Comparison of ENCODE assay signal across 27 cellular contexts in the genomic region with DNA sequence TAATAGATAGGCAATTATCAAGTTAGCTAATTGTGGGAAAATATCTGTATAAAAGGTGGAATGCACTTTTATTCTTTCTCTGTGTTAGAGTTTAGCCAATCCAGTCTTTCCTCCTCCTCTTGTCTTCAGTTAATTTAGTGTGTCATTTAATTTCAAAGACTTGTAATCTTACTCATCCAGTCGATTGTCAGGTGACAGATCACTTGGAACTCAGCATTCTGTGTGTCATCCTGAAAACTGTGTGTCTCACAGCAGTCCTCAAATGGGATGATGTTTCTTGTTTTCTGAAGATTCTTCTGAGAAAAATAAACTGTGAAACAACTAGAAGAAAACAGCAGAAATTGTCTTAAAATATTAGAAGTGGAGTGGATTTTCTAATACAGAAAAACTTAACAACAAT. TPM values are rescaled to one million over a fixed set of nuclear protein-coding genes. Genes with fewer than 3 reads are reported as not detected.
"Had no signal": no experiment of that assay in that cellular context is flagged by ENCODE, and none has a peak within 500 bp of the region (broad histone marks: within the 10 kb centered on the region; RNA-seq: fewer than 3 reads in every experiment).

No MANE protein-coding gene starts in this region.

- DNase-seq: colonic mucosa; dermis blood vessel endothelial cell; erythroblast; gastrocnemius medialis; heart right ventricle; hypothalamus; kidney glomerular epithelial cell; natural killer cell; posterior cingulate gyrus; sigmoid colon; stimulated activated CD4-positive, alpha-beta T cell treated with anti-CD3 and anti-CD28 coated beads, Interleukin-2, amount 100 ng/mL, for 24 hours; stimulated activated CD4-positive, alpha-beta T cell treated with anti-CD3 and anti-CD28 coated beads, Interleukin-4, amount 100 ng/mL, for 4 hours; stimulated activated naive CD4-positive, alpha-beta T cell; stomach; substantia nigra; transverse colon had no signal

- FAIRE-seq: islet of Langerhans had no signal

- H3K4me1 ChIP-seq: colonic mucosa, gastrocnemius medialis, heart right ventricle, right atrium auricular region, sigmoid colon, stomach had no signal

- H3K9me3 ChIP-seq: colonic mucosa, gastrocnemius medialis, right atrium auricular region, sigmoid colon, stomach, thoracic aorta, transverse colon had no signal

- ATAC-seq: gastrocnemius medialis, heart right ventricle, left lobe of liver, natural killer cell had no signal

- H3K27me3 ChIP-seq: colonic mucosa, gastrocnemius medialis, right atrium auricular region had no signal

- H3K36me3 ChIP-seq: colonic mucosa, gastrocnemius medialis, heart right ventricle, right atrium auricular region, sigmoid colon, stomach, thoracic aorta, transverse colon had no signal

- H3K27ac ChIP-seq: colonic mucosa, gastrocnemius medialis, heart right ventricle, right atrium auricular region, sigmoid colon, skin epidermis, stomach, thoracic aorta, transverse colon had no signal

- H3K4me3 ChIP-seq: colonic mucosa, gastrocnemius medialis, heart right ventricle, right atrium auricular region, sigmoid colon, skin epidermis, stomach, thoracic aorta, transverse colon had no signal

RNA-seq across cellular contexts. Expression of gene KRTAP4-1, which starts 0.3 kb away (rescaled TPM):
- total RNA-seq: dermis blood vessel endothelial cell, gastrocnemius medialis, heart right ventricle, left lobe of liver, mesothelial cell of epicardium, mucosa of gallbladder, myocyte, natural killer cell, neural crest cell, osteocyte, right atrium auricular region, sigmoid colon, stomach, thoracic aorta, ureter had no signal
- polyA plus RNA-seq: heart right ventricle, stomach had no signal

RNA-seq across cellular contexts. Expression of gene KRTAP9-1, which starts 4.7 kb away (rescaled TPM):
- total RNA-seq: colonic mucosa, dermis blood vessel endothelial cell, gastrocnemius medialis, heart right ventricle, left lobe of liver, mesothelial cell of epicardium, mucosa of gallbladder, myocyte, natural killer cell, neural crest cell, osteocyte, right atrium auricular region, sigmoid colon, stomach, thoracic aorta, transverse colon, ureter had no signal
- polyA plus RNA-seq: heart right ventricle, sigmoid colon, stomach had no signal

RNA-seq across cellular contexts. Expression of gene KRTAP4-2, which starts 7.0 kb away (rescaled TPM):
- total RNA-seq: colonic mucosa, dermis blood vessel endothelial cell, gastrocnemius medialis, heart right ventricle, left lobe of liver, mesothelial cell of epicardium, mucosa of gallbladder, myocyte, natural killer cell, neural crest cell, osteocyte, right atrium auricular region, sigmoid colon, stomach, thoracic aorta, transverse colon, ureter had no signal
- polyA plus RNA-seq: heart right ventricle, sigmoid colon, stomach had no signal

RNA-seq across cellular contexts. Expression of gene KRTAP4-3, which starts 17.0 kb away (rescaled TPM):
- total RNA-seq: colonic mucosa, dermis blood vessel endothelial cell, gastrocnemius medialis, heart right ventricle, left lobe of liver, mesothelial cell of epicardium, mucosa of gallbladder, myocyte, natural killer cell, neural crest cell, osteocyte, right atrium auricular region, sigmoid colon, stomach, thoracic aorta, transverse colon, ureter had no signal
- polyA plus RNA-seq: heart right ventricle, sigmoid colon, stomach had no signal

RNA-seq across cellular contexts. Expression of gene KRTAP4-4, which starts 24.5 kb away (rescaled TPM):
- total RNA-seq: colonic mucosa, dermis blood vessel endothelial cell, gastrocnemius medialis, heart right ventricle, left lobe of liver, mesothelial cell of epicardium, mucosa of gallbladder, myocyte, natural killer cell, neural crest cell, osteocyte, right atrium auricular region, sigmoid colon, stomach, thoracic aorta, transverse colon, ureter had no signal
- polyA plus RNA-seq: heart right ventricle, sigmoid colon, stomach had no signal
